Comparison of ENCODE assay signal across 1 cellular context in genomic region chr9:89278551-89278950, GRCh38.
TF ChIP-seq lines count a peak whose summit lies in the region.

No MANE protein-coding gene starts in this region.

TF ChIP-seq in IMR-90, 13 proteins besides CTCF, POLR2A, EP300 and RAD21:
- TF ChIP-seq CHD1 (IDR thresholded peaks at IDR 0.05; ENCODE audit: low read depth, low read length) (no peak), ELK1 (IDR thresholded peaks at IDR 0.05; ENCODE audit: borderline replicate concordance, low read depth, low read length) (no peak), FOS (IDR thresholded peaks at IDR 0.05; ENCODE audit: low read depth, low read length) (no peak), NFE2L2 (IDR thresholded peaks at IDR 0.05; ENCODE audit: low read depth, low read length) (no peak), BHLHE40 (IDR thresholded peaks at IDR 0.05; ENCODE audit: low read depth, low read length) (no peak), MAFK (IDR thresholded peaks at IDR 0.05; ENCODE audit: low read depth, low read length) (no peak)
